9 cellular contexts compared by ENCODE assay signal in genomic region chr3:98333989-98334606, GRCh38.
DNase-seq lines count a peak whose midpoint lies in the region; ATAC-seq and TF ChIP-seq lines count a peak whose summit lies in the region.
"Had no signal": no experiment of that assay in that cellular context is flagged by ENCODE, and none has a peak within 500 bp of the region (broad histone marks: within the 10 kb centered on the region; RNA-seq: fewer than 3 reads in every experiment).

No MANE protein-coding gene starts in this region.

- H3K4me1 ChIP-seq in DND-41 (ENCODE audit: insufficient read depth, low read length): no peaks in the 10 kb centered on the region

- H3K36me3 ChIP-seq in DND-41 (ENCODE audit: insufficient read depth, low read length) (no peaks in the 10 kb centered on the region), WERI-Rb-1 (no peaks in the 10 kb centered on the region)

- no peak overlapping the region for H3K4me2 ChIP-seq in DND-41 (ENCODE audit: insufficient read depth, low read length)

- H3K79me2 ChIP-seq in DND-41 (ENCODE audit: insufficient read depth, low read length): no peaks in the 10 kb centered on the region

- in situ Hi-C loops in GM13976 (cut with MboI; ENCODE audit: low sequenced_read_pairs, unreplicated experiment): loop anchor here (5.0 to 25.0 kb wide), 4 partner anchors 251 to 547 kb away; no protein-coding TSS in a partner anchor

- H3K4me3 ChIP-seq in DND-41 (ENCODE audit: low read depth in 1 of 2, low read length in 2 of 2) (no peak overlapping the region), WERI-Rb-1 (ENCODE audit: low read depth, low read length) (no peak overlapping the region)

- no peak overlapping the region for H2AFZ ChIP-seq in DND-41 (ENCODE audit: low read depth, low read length)

- H3K27ac ChIP-seq in DND-41 (ENCODE audit: low read length) (no peak overlapping the region), WERI-Rb-1 (no peak overlapping the region)

- TF ChIP-seq CTCF in DND-41 (IDR thresholded peaks at IDR 0.05; ENCODE audit: borderline replicate concordance, extremely low read depth, low read length, poor library complexity, severe bottlenecking) (peak; percentile 25), WERI-Rb-1 (IDR thresholded peaks at IDR 0.05; ENCODE audit: low read depth, low read length) (peak; percentile 20; the same call in 1 of the 2 replicates), GM13976 (IDR thresholded peaks at IDR 0.05; ENCODE audit: borderline replicate concordance, control extremely low read depth, extremely low read depth, insufficient read depth, missing control alignments) (no peak)

- peak; percentile 56 for ATAC-seq in DND-41 (ENCODE audit: insufficient read depth, low read depth)
- peak; percentile 49 for ATAC-seq in GM19035 (IDR thresholded peaks at IDR 0.05; ENCODE audit: unreplicated experiment)
- peak; percentile 48 for ATAC-seq in HG03095 (IDR thresholded peaks at IDR 0.05; ENCODE audit: unreplicated experiment)

- H3K27me3 ChIP-seq in DND-41 (ENCODE audit: insufficient read depth, low read length, poor library complexity): peaks cover 3% of the 10 kb centered on the region
- H3K27me3 ChIP-seq in WERI-Rb-1 (ENCODE audit: insufficient read depth, low read depth, severe bottlenecking): peaks cover 10% of the 10 kb centered on the region

- no peaks in the 10 kb centered on the region for H4K20me1 ChIP-seq in DND-41 (ENCODE audit: insufficient read depth, low read length)

- no peaks in the 10 kb centered on the region for H3K9me3 ChIP-seq in DND-41 (ENCODE audit: insufficient read depth, low read length, severe bottlenecking)
- no peaks in the 10 kb centered on the region for H3K9me3 ChIP-seq in WERI-Rb-1 (ENCODE audit: severe bottlenecking)

- H3K9ac ChIP-seq in DND-41 (ENCODE audit: low read depth, low read length): no peak overlapping the region

- DNase-seq in DND-41 (no peak), WERI-Rb-1 (peak; percentile 6), NCI-H69 (lab: John Stamatoyannopoulos, UW) (no peak), hippocampal formation (lab: John Stamatoyannopoulos, UW) (no peak), Ammon's horn (ENCODE audit: low spot score) (no peak), GM13976 (ENCODE audit: low spot score) (no peak)
- DNase-seq: activated CD4-positive, CD25-positive, alpha-beta regulatory T cell treated with anti-CD3 and anti-CD28 coated beads, Interleukin-2, amount 50 U/mL, for 72 hours had no signal
